In the genomic region with DNA sequence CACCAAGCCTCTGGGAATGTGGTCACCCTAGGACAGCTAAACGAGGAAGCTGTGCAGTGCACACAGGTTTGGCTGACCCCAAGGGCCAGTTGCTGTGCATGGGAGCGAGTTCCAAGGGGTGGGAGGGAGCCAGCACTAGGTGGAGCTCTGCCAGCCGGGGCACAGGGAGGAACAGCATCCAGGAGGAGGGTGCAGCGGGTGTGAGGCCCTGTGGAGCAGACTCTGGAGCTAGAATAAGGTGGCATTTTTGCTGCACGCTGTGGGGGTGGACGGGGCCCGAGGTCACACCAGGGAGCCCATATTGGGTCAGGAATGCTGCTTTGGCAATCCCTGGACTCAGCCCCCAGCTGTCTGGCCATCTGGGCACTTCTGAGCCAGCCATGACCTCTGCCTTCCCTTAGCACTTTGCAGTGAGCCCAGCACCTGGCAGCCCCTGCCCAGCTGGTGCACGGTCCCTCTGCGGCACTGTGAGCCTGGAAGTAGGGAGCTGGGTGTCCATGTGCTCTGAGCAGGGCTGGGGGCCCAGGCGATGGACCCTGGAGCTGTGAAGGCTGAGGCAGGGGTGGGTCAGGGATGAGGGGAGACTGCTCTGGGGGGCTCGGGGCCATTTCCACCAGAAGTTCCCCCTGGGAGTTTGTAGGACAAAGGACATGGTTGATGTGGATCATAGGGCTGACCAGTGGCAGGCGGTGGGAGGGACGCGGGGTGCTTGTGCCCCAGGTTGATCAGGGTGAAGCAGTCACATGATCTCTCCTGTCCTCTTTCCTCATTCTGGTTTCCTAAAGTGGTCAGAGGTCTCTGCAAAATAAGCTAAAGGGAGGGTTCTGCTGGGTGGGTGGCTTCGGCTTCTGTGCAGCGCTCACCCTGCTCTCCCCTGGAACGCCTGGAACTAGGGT, we compare ENCODE assay signal across 8 cellular contexts. TPM values are rescaled to one million over a fixed set of nuclear protein-coding genes. Genes with fewer than 3 reads are reported as not detected.
DNase-seq lines count a peak whose midpoint lies in the region; ATAC-seq and TF ChIP-seq lines count a peak whose summit lies in the region.

No MANE protein-coding gene starts in this region.

- H3K9me2 ChIP-seq in PC-3 (replicated peaks; ENCODE audit: low read length): no peaks in the 10 kb centered on the region

- DNase-seq in A673 (ENCODE audit: low spot score): no peak
- peak; percentile 56 for DNase-seq in PC-3
- DNase-seq in dorsolateral prefrontal cortex: no peak
- DNase-seq in mucosa of gallbladder (ENCODE audit: low spot score): peak; percentile 79
- DNase-seq in NCI-H2081 (lab: John Stamatoyannopoulos, UW): no peak

- H3K79me2 ChIP-seq in PC-3 (ENCODE audit: low read length): peaks cover 100% of the 10 kb centered on the region

- peak overlapping the region; percentile 75 for H3K27ac ChIP-seq in A673 (ENCODE audit: low read depth, low read length, poor library complexity, severe bottlenecking)
- H3K27ac ChIP-seq in PC-3 (ENCODE audit: low read length): peak overlapping the region; percentile 41
- peak overlapping the region; percentile 67 to 100 (median 96) for H3K27ac ChIP-seq in dorsolateral prefrontal cortex

- H3K4me1 ChIP-seq in A673 (ENCODE audit: insufficient read depth, low read length, poor library complexity, severe bottlenecking) (peaks cover 71% of the 10 kb centered on the region), PC-3 (ENCODE audit: insufficient read depth, low read length) (peaks cover 56% of the 10 kb centered on the region)

- TF ChIP-seq CTCF in A673 (conservative IDR thresholded peaks at IDR 0.05; ENCODE audit: low read depth, low read length): 0 out of 2 replicates have a peak, but pooled peaks have one; percentile 25
- TF ChIP-seq CTCF in PC-3 (conservative IDR thresholded peaks at IDR 0.05; ENCODE audit: low read depth, low read length): peak; percentile 58
- TF ChIP-seq CTCF in dorsolateral prefrontal cortex (IDR thresholded peaks at IDR 0.05 in 54 of 56, conservative IDR thresholded peaks at IDR 0.05 in 2 of 56; ENCODE audit: low read depth in 1 of 56, partially characterized antibody in 56 of 56): no peak

- no peak overlapping the region for H2AFZ ChIP-seq in PC-3 (ENCODE audit: low read length)

- peak overlapping the region; percentile 33 for H3K9ac ChIP-seq in PC-3 (ENCODE audit: low read length)

- peak; percentile 3 for ATAC-seq in GM21526 (IDR thresholded peaks at IDR 0.05; ENCODE audit: low FRiP score, unreplicated experiment)
- ATAC-seq in PC-3: peak; percentile 31
- no peak for ATAC-seq in GM18873 (IDR thresholded peaks at IDR 0.05; ENCODE audit: low FRiP score, unreplicated experiment)
- ATAC-seq in GM18907 (IDR thresholded peaks at IDR 0.05; ENCODE audit: unreplicated experiment): no peak

- H3K4me2 ChIP-seq in PC-3 (ENCODE audit: low read length): peak overlapping the region; percentile 55

- H3K4me3 ChIP-seq in A673 (ENCODE audit: low read depth, low read length, poor library complexity, severe bottlenecking): peak overlapping the region; percentile 47
- peak overlapping the region; percentile 45; the same call in 1 of the 2 replicates for H3K4me3 ChIP-seq in PC-3 (ENCODE audit: low read length)
- H3K4me3 ChIP-seq in dorsolateral prefrontal cortex: peak overlapping the region; percentile 45 to 85 (median 70)

- BruUV-seq in A673 (replicated peaks; lab: Mats Ljungman, UMichigan) (TSS peak; percentile 37), PC-3 (replicated peaks; lab: Mats Ljungman, UMichigan) (TSS peak; percentile 62)

- H3K9me3 ChIP-seq in A673 (ENCODE audit: low read depth, low read length, poor library complexity, severe bottlenecking) (no peaks in the 10 kb centered on the region), PC-3 (ENCODE audit: low read length) (no peaks in the 10 kb centered on the region)

- POLR2A ChIA-PET in A673 (lab: Charles Lee; ENCODE audit: low non-redundant PET): no interaction called here
- POLR2A ChIA-PET in PC-3 (lab: Charles Lee; ENCODE audit: unreplicated experiment): interaction anchor here (0.6 kb wide), 1 partner anchor 1053 kb away, joined by 5 read pairs; no protein-coding TSS in a partner anchor

- H3K27me3 ChIP-seq in A673 (replicated peaks; ENCODE audit: insufficient read depth, low read depth, low read length, poor library complexity): no peaks in the 10 kb centered on the region
- no peaks in the 10 kb centered on the region for H3K27me3 ChIP-seq in PC-3 (ENCODE audit: low read length)
- H3K27me3 ChIP-seq in dorsolateral prefrontal cortex: no peaks in the 10 kb centered on the region

- H3K36me3 ChIP-seq in A673 (ENCODE audit: insufficient read depth, low read length, poor library complexity, severe bottlenecking): peaks cover 5% of the 10 kb centered on the region
- peaks cover 23% of the 10 kb centered on the region; the same call in 1 of the 2 replicates for H3K36me3 ChIP-seq in PC-3 (ENCODE audit: low read depth, low read length)

- CTCF ChIA-PET in A673 (lab: Charles Lee): no interaction called here
- CTCF ChIA-PET in PC-3 (lab: Charles Lee): no interaction called here

- intact Hi-C loops in A673 (cut with micrococcal nuclease; ENCODE audit: unreplicated experiment): no loop called here
- intact Hi-C loops in PC-3 (cut with micrococcal nuclease): no loop called here
- intact Hi-C loops in dorsolateral prefrontal cortex (cut with DNase I): no loop called here

- H4K20me1 ChIP-seq in PC-3 (ENCODE audit: low read length): 0 out of 2 replicates have a peak, but pooled peaks cover 15% of the 10 kb centered on the region

- peaks cover 6% of the 10 kb centered on the region for H3F3A ChIP-seq in PC-3 (ENCODE audit: low read length, unreplicated experiment)

RNA-seq across cellular contexts. Expression of gene PDXK, which starts 8.9 kb away (rescaled TPM):
- total RNA-seq in A673 (2021) (114 and 116 TPM in 2 replicates), PC-3 (2014; rRNA removed) (423 and 464 TPM in 2 replicates), dorsolateral prefrontal cortex (100 to 1,000 TPM; 169 to 469 (median 338) TPM), mucosa of gallbladder (188 TPM)

RNA-seq across cellular contexts. Expression of gene CSTB, which starts 48.3 kb away (rescaled TPM):
- total RNA-seq in A673 (2021): 44.1 and 55.9 TPM in 2 replicates
- total RNA-seq in PC-3 (2014; rRNA removed): 99.2 and 151 TPM in 2 replicates
- 10 to 100 TPM; 21.2 to 46.5 (median 30.9) TPM for total RNA-seq in dorsolateral prefrontal cortex
- total RNA-seq in mucosa of gallbladder: 68.2 TPM

Comparison
In these comparisons a context has a peak if more than half of its experiments do, and no peak if none do; other contexts are left out.
1. DNase-seq: peak in PC-3 (single experiment) and mucosa of gallbladder (single experiment); none in A673 (single experiment), dorsolateral prefrontal cortex (0 of 10) and NCI-H2081 (0 of 2).
2. H3K27ac ChIP-seq: peak in every context shown above with its lines; median percentile 96 in dorsolateral prefrontal cortex; 75 in A673; 41 in PC-3.
3. CTCF ChIP-seq: peak in A673 (single experiment) and PC-3 (single experiment); none in dorsolateral prefrontal cortex (0 of 56).
4. ATAC-seq: peak in GM21526 (single experiment) and PC-3 (single experiment); none in GM18873 (single experiment) and GM18907 (single experiment).
5. Peak in every context shown above with its lines, with median percentiles within 50 percentile points of each other: H3K4me3 ChIP-seq.